In the genomic region with DNA sequence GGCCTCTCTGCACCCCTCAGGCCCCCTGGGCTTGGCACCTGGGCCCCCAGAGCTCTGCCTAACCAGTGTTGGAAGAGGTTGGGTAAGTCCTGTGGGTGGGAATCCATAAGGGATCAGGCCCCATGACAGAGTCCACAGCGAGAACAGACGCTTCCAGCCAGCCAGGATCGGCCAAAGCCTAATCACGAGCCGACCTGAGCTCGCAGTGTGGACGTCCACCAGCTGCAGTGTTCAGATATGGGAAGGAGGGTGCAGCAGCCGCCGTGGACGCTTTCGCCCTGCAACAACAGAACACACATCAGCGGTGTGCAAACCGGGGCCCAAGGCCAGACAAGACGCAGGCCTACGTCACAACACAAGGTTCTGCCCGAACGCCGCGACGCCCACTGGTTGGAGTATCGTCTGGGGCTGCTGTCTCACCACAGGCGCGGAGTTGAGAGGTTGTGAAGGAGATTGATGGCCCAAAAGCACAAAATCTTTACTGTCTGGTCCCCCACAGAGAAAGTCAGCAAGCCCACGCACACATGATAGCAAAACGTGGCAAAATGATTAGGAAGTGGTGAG, we compare ENCODE assay signal across 26 cellular contexts.
A peak's percentile ranks its signal among the peaks of the same experiment; 100 is the strongest.
DNase-seq lines count a peak whose midpoint lies in the region; ATAC-seq, FAIRE-seq and TF ChIP-seq lines count a peak whose summit lies in the region.
"Had no signal": no experiment of that assay in that cellular context is flagged by ENCODE, and none has a peak within 500 bp of the region (broad histone marks: within the 10 kb centered on the region; RNA-seq: fewer than 3 reads in every experiment).

No MANE protein-coding gene starts in this region.

- ATAC-seq in foreskin keratinocyte (peak; percentile 33), HG03135 (IDR thresholded peaks at IDR 0.05; ENCODE audit: unreplicated experiment) (no peak), GM18520 (IDR thresholded peaks at IDR 0.05; ENCODE audit: unreplicated experiment) (no peak)
- ATAC-seq: psoas muscle had no signal

- H4K20me1 ChIP-seq in osteoblast (ENCODE audit: insufficient read depth, low read length): no peaks in the 10 kb centered on the region

- no peaks in the 10 kb centered on the region for H3K36me3 Mint-ChIP-seq in activated T-cell treated with anti-CD3 and anti-CD28 coated beads, Interleukin-2, amount 50 U/mL, for 24 hours (ENCODE audit: low read depth)

- H3K4me1 Mint-ChIP-seq in activated T-cell treated with anti-CD3 and anti-CD28 coated beads, Interleukin-2, amount 50 U/mL, for 24 hours (ENCODE audit: low read depth): no peaks in the 10 kb centered on the region
- H3K4me1 Mint-ChIP-seq: nephron had no signal

- H3K4me1 ChIP-seq in foreskin keratinocyte (peaks cover 8% of the 10 kb centered on the region), osteoblast (ENCODE audit: insufficient read depth, low read length) (no peaks in the 10 kb centered on the region), prostate gland (replicated peaks) (no peaks in the 10 kb centered on the region)
- H3K4me1 ChIP-seq: Peyer's patch, psoas muscle had no signal

- H2AFZ ChIP-seq in osteoblast (ENCODE audit: low read length): no peak overlapping the region

- no peak overlapping the region for H3K4me2 ChIP-seq in osteoblast (ENCODE audit: insufficient read depth, low read length)

- peaks cover 28% of the 10 kb centered on the region for H3K9me3 Mint-ChIP-seq in activated T-cell treated with anti-CD3 and anti-CD28 coated beads, Interleukin-2, amount 50 U/mL, for 24 hours

- H3K79me2 ChIP-seq in osteoblast (ENCODE audit: insufficient read depth, low read length): no peaks in the 10 kb centered on the region

- peak; percentile 71 for FAIRE-seq in HTR-8/SVneo (lab: Jason Lieb, UNC)
- FAIRE-seq: G401.6, small intestine had no signal

- H3K27me3 Mint-ChIP-seq in activated T-cell treated with anti-CD3 and anti-CD28 coated beads, Interleukin-2, amount 50 U/mL, for 24 hours: no peaks in the 10 kb centered on the region
- H3K27me3 Mint-ChIP-seq: CD4-positive, alpha-beta T cell had no signal

- DNase-seq in 8988T (peak; percentile 7), HTR-8/SVneo (ENCODE audit: insufficient read length, low spot score) (no peak), foreskin keratinocyte (peak in 1 of 2 donors; percentile 40), osteoblast (ENCODE audit: insufficient read length, low spot score, missing footprints) (peak; percentile 65), prostate gland (ENCODE audit: low spot score) (no peak)
- no peak for DNase-seq in activated T-cell treated with anti-CD3 and anti-CD28 coated beads, Interleukin-2, amount 50 U/mL, for 24 hours
- DNase-seq: activated CD4-positive, alpha-beta T cell treated with anti-CD3 and anti-CD28 coated beads, Interleukin-2, amount 50 U/mL, for 48 hours; activated naive CD4-positive, alpha-beta T cell treated with anti-CD3 and anti-CD28 coated beads for 36 hours; activated T-cell treated with anti-CD3 and anti-CD28 coated beads, Interleukin-2, amount 50 U/mL, for 1 hour; CD4-positive, alpha-beta T cell; central memory CD4-positive, alpha-beta T cell; HCEC 1CT; KG1; NCI-H1436 treated with DMSO at 0.1 percent for 48 hours; NCI-H510A treated with DMSO at 0.1 percent for 48 hours; small intestine; stimulated activated naive CD4-positive, alpha-beta T cell had no signal

- WGBS in prostate gland: 91% methylated on average over 25 of the region's 25 CpGs

- no peaks in the 10 kb centered on the region for H3K36me3 ChIP-seq in osteoblast (ENCODE audit: insufficient read depth, low read length)
- H3K36me3 ChIP-seq in prostate gland: no peaks in the 10 kb centered on the region
- H3K36me3 ChIP-seq: Peyer's patch had no signal

- H3K4me3 ChIP-seq in osteoblast (ENCODE audit: insufficient read depth, low read length) (no peak overlapping the region), prostate gland (no peak overlapping the region)
- H3K4me3 ChIP-seq: Peyer's patch, psoas muscle, SK-N-MC had no signal

- H3K27ac ChIP-seq in foreskin keratinocyte (no peak overlapping the region), osteoblast (ENCODE audit: low read depth, low read length) (no peak overlapping the region), prostate gland (no peak overlapping the region)
- H3K27ac ChIP-seq: epithelial cell of prostate, Peyer's patch, psoas muscle, SK-N-MC had no signal

- no peaks in the 10 kb centered on the region for H3K9me3 ChIP-seq in osteoblast (ENCODE audit: low read depth, low read length)
- no peaks in the 10 kb centered on the region for H3K9me3 ChIP-seq in prostate gland
- H3K9me3 ChIP-seq: psoas muscle had no signal

- no peaks in the 10 kb centered on the region for H3K27me3 ChIP-seq in foreskin keratinocyte
- no peaks in the 10 kb centered on the region for H3K27me3 ChIP-seq in osteoblast (ENCODE audit: insufficient read depth, low read length)
- H3K27me3 ChIP-seq in prostate gland (replicated peaks; ENCODE audit: insufficient read depth): no peaks in the 10 kb centered on the region
- H3K27me3 ChIP-seq: Peyer's patch had no signal

- TF ChIP-seq CTCF in foreskin keratinocyte (conservative IDR thresholded peaks at IDR 0.05): no peak
- TF ChIP-seq CTCF in osteoblast (IDR thresholded peaks at IDR 0.05; ENCODE audit: extremely low read depth, low read depth, low read length): no peak
- TF ChIP-seq CTCF in prostate gland (IDR thresholded peaks at IDR 0.05): no peak

- intact Hi-C loops in prostate gland (cut with DNase I): no loop called here

- no peak for TF ChIP-seq POLR2A in prostate gland (IDR thresholded peaks at IDR 0.05)

- no peak overlapping the region for H3K4me3 Mint-ChIP-seq in activated T-cell treated with anti-CD3 and anti-CD28 coated beads, Interleukin-2, amount 50 U/mL, for 24 hours
- H3K4me3 Mint-ChIP-seq: activated naive CD4-positive, alpha-beta T cell treated with anti-CD3 and anti-CD28 coated beads for 36 hours; CD4-positive, alpha-beta T cell; mesothelial cell of epicardium; nephron had no signal

- no peak overlapping the region for H3K27ac Mint-ChIP-seq in activated T-cell treated with anti-CD3 and anti-CD28 coated beads, Interleukin-2, amount 50 U/mL, for 24 hours
- H3K27ac Mint-ChIP-seq: activated naive CD4-positive, alpha-beta T cell treated with anti-CD3 and anti-CD28 coated beads for 36 hours; CD4-positive, alpha-beta T cell; mesothelial cell of epicardium; nephron had no signal

Comparison
In these comparisons a context has a peak if more than half of its experiments do, and no peak if none do; other contexts are left out.
1. DNase-seq: peak in 8988T (single experiment) and osteoblast (single experiment); none in HTR-8/SVneo (single experiment), prostate gland (single experiment) and activated T-cell treated with anti-CD3 and anti-CD28 coated beads, Interleukin-2, amount 50 U/mL, for 24 hours (single experiment).